ENCODE assay signal across 22 cellular contexts in the genomic region with DNA sequence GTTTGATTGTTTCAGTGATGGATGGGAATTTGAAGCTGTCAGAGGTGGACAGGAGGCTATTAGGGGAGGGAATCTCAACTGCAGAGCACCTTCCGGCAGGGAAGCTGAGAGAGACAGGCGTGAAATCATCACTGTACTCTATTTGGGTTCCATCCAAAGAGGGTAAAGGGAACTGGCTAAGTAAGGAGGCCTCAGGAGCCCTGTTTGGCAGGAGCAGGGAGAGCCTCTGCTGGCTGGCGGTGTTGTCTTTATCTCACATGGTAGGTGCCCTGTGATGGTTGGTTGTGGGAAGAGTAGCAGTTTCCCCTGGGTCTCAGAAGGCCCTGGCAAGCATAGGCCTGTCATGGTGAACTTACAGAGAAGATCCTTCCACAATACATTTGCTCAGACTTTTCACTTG. TPM values are rescaled to one million over a fixed set of nuclear protein-coding genes. Genes with fewer than 3 reads are reported as not detected.
DNase-seq lines count a peak whose midpoint lies in the region; ATAC-seq and TF ChIP-seq lines count a peak whose summit lies in the region.
"Had no signal": no experiment of that assay in that cellular context is flagged by ENCODE, and none has a peak within 500 bp of the region (broad histone marks: within the 10 kb centered on the region; RNA-seq: fewer than 3 reads in every experiment).

No MANE protein-coding gene starts in this region.

- no peaks in the 10 kb centered on the region; the same call in 1 of the 2 replicates for H3K9me1 ChIP-seq in IMR-90 (ENCODE audit: insufficient read depth, low read length)

- WGBS in IMR-90 (ENCODE audit: extremely low coverage in 2 of 2, insufficient read length in 1 of 2), 2 experiments = 75% methylated on average over 1 of the region's 3 CpGs; no CpG with 5 or more reads in 1 of the 2 experiments

- H3K27me3 ChIP-seq in IMR-90 (ENCODE audit: control insufficient read depth, insufficient read depth, low read length) = no peaks in the 10 kb centered on the region
- no peaks in the 10 kb centered on the region for H3K27me3 ChIP-seq in right atrium auricular region
- H3K27me3 ChIP-seq in osteoblast (ENCODE audit: insufficient read depth, low read length) = no peaks in the 10 kb centered on the region
- H3K27me3 ChIP-seq: BLaER1 had no signal

- in situ Hi-C loops in IMR-90 (cut with MboI; ENCODE audit: low sequenced_read_pairs) = loop anchor here (10.0 kb wide), 1 partner anchor 205 kb away; no protein-coding TSS in a partner anchor

- H2BK5ac ChIP-seq in IMR-90 (ENCODE audit: low read depth, low read length, poor library complexity, severe bottlenecking) = no peak overlapping the region

- TF ChIP-seq RAD21 in IMR-90 (IDR thresholded peaks at IDR 0.05; ENCODE audit: low read length) = no peak

- no peaks in the 10 kb centered on the region for H3K79me1 ChIP-seq in IMR-90 (ENCODE audit: low read depth in 1 of 2, low read length in 2 of 2)

- no peak overlapping the region for H2BK20ac ChIP-seq in IMR-90 (ENCODE audit: low read depth, low read length)

- CTCF ChIA-PET in IMR-90 (lab: Yijun Ruan, JAX) = no interaction called here

- no peak overlapping the region for H2AFZ ChIP-seq in IMR-90 (replicated peaks; ENCODE audit: low read length, poor library complexity)
- peak overlapping the region; percentile 10 for H2AFZ ChIP-seq in osteoblast (ENCODE audit: low read length)
- H2AFZ ChIP-seq: GM23338 had no signal

- H3K18ac ChIP-seq in IMR-90 (ENCODE audit: low read depth, low read length) = no peak overlapping the region

- no peaks in the 10 kb centered on the region for H3K36me3 ChIP-seq in IMR-90 (ENCODE audit: control insufficient read depth, insufficient read depth, low read length)
- no peaks in the 10 kb centered on the region for H3K36me3 ChIP-seq in right atrium auricular region
- H3K36me3 ChIP-seq in osteoblast (ENCODE audit: insufficient read depth, low read length) = no peaks in the 10 kb centered on the region
- H3K36me3 ChIP-seq: BLaER1 had no signal

- H3K4ac ChIP-seq in IMR-90 (ENCODE audit: low read depth, low read length) = no peak overlapping the region

- no peak for TF ChIP-seq POLR2A in IMR-90 (IDR thresholded peaks at IDR 0.05; ENCODE audit: low read depth, low read length)

- H2AK5ac ChIP-seq in IMR-90 (ENCODE audit: low read depth, low read length) = 0 out of 2 replicates have a peak overlapping the region, but pooled peaks have one; percentile 24

- H2AK9ac ChIP-seq in IMR-90 (replicated peaks; ENCODE audit: low read depth, low read length, poor library complexity) = no peak overlapping the region

- POLR2A ChIA-PET in IMR-90 (lab: Charles Lee; ENCODE audit: unreplicated experiment) = no interaction called here

- dilution Hi-C loops in IMR-90 (cut with HindIII; ENCODE audit: low sequenced_read_pairs, unreplicated experiment) = no loop called here

- H3K4me3 ChIP-seq in IMR-90 (ENCODE audit: insufficient read depth, low read depth, low read length) (no peak overlapping the region), right atrium auricular region (no peak overlapping the region), osteoblast (ENCODE audit: insufficient read depth, low read length) (no peak overlapping the region)
- H3K4me3 ChIP-seq: A549, BLaER1, GM23338, K562 had no signal

- intact Hi-C loops in IMR-90 (cut with micrococcal nuclease) = loop anchor here (10.0 kb wide), 1 partner anchor 485 kb away; no protein-coding TSS in a partner anchor
- intact Hi-C loops in Right ventricle myocardium inferior (cut with DNase I) = no loop called here

- H3K4me1 ChIP-seq in IMR-90 (ENCODE audit: control insufficient read depth, insufficient read depth, low read length) (no peaks in the 10 kb centered on the region; the same call in 1 of the 2 replicates), right atrium auricular region (peaks cover 0 to 33% of the 10 kb centered on the region in 2 donors), osteoblast (ENCODE audit: insufficient read depth, low read length) (no peaks in the 10 kb centered on the region)
- H3K4me1 ChIP-seq: A549 had no signal

- H3K9ac ChIP-seq in IMR-90 (ENCODE audit: low read depth, low read length) = no peak overlapping the region
- H3K9ac ChIP-seq: BLaER1 had no signal

- H3K27ac ChIP-seq in IMR-90 (ENCODE audit: insufficient read depth, low read length) = no peak overlapping the region
- peak overlapping the region; percentile 33 to 83 for H3K27ac ChIP-seq in right atrium auricular region
- H3K27ac ChIP-seq in osteoblast (ENCODE audit: low read depth, low read length) = no peak overlapping the region
- H3K27ac ChIP-seq: A549, BLaER1 had no signal

- H3K23ac ChIP-seq in IMR-90 (ENCODE audit: low read depth, low read length) = no peak overlapping the region

- no peak overlapping the region for H3K56ac ChIP-seq in IMR-90 (ENCODE audit: extremely low read depth, insufficient read depth, low read length)

- ATAC-seq in IMR-90 (ENCODE audit: low read depth) = no peak
- ATAC-seq in Right ventricle myocardium inferior = peak; percentile 66
- ATAC-seq in HG02981 (IDR thresholded peaks at IDR 0.05; ENCODE audit: unreplicated experiment) = no peak
- ATAC-seq in HG03521 (IDR thresholded peaks at IDR 0.05; ENCODE audit: unreplicated experiment) = no peak
- ATAC-seq: A549, GM23338, K562 had no signal

- H3K14ac ChIP-seq in IMR-90 (replicated peaks; ENCODE audit: low read depth, low read length) = no peak overlapping the region

- no peak overlapping the region for H2BK15ac ChIP-seq in IMR-90 (ENCODE audit: low read depth, low read length)

- DNase-seq in IMR-90 (no peak), Right ventricle myocardium inferior (ENCODE audit: missing footprints) (no peak), right atrium auricular region (ENCODE audit: low spot score) (no peak), osteoblast (ENCODE audit: insufficient read length, low spot score, missing footprints) (no peak), AG08396 (ENCODE audit: low spot score) (no peak)
- DNase-seq: CD4-positive, alpha-beta memory T cell; DMS153; GF-D8; NCI-H1105 treated with DMSO at 0.1 percent for 48 hours; NCI-H1694; NCI-H2081 treated with DMSO at 0.1 percent for 48 hours; NCI-H446 treated with DMSO at 0.1 percent for 48 hours; NCI-H69; NK-92 treated with Interleukin-12 subunit alpha and Interleukin-12 subunit beta, amount 100 ng/mL, for 24 hours had no signal

- H3K4me2 ChIP-seq in IMR-90 (ENCODE audit: low read depth, low read length) (no peak overlapping the region), osteoblast (ENCODE audit: insufficient read depth, low read length) (no peak overlapping the region)
- H3K4me2 ChIP-seq: A549, BLaER1, GM23338 had no signal

- H4K91ac ChIP-seq in IMR-90 (ENCODE audit: insufficient read depth, low read depth, low read length) = no peak overlapping the region

- H4K5ac ChIP-seq in IMR-90 (ENCODE audit: low read depth, low read length) = no peak overlapping the region

- H3K9me3 ChIP-seq in IMR-90 (ENCODE audit: control insufficient read depth, insufficient read depth, low read length) = no peaks in the 10 kb centered on the region
- no peaks in the 10 kb centered on the region for H3K9me3 ChIP-seq in right atrium auricular region
- H3K9me3 ChIP-seq in osteoblast (ENCODE audit: low read depth, low read length) = no peaks in the 10 kb centered on the region
- H3K9me3 ChIP-seq: A549, BLaER1 had no signal

- no peak for TF ChIP-seq CTCF in IMR-90 (conservative IDR thresholded peaks at IDR 0.05; ENCODE audit: low read depth, low read length)
- TF ChIP-seq CTCF in right atrium auricular region (IDR thresholded peaks at IDR 0.05) = no peak
- no peak for TF ChIP-seq CTCF in osteoblast (IDR thresholded peaks at IDR 0.05; ENCODE audit: extremely low read depth, low read depth, low read length)

- no peak overlapping the region for H2BK120ac ChIP-seq in IMR-90 (ENCODE audit: low read depth, low read length)

- H3K79me2 ChIP-seq in osteoblast (ENCODE audit: insufficient read depth, low read length) = no peaks in the 10 kb centered on the region

- H4K20me1 ChIP-seq in IMR-90 (ENCODE audit: insufficient read depth, low read length) (no peaks in the 10 kb centered on the region), osteoblast (ENCODE audit: insufficient read depth, low read length) (no peaks in the 10 kb centered on the region)
- H4K20me1 ChIP-seq: BLaER1 had no signal

- H4K8ac ChIP-seq in IMR-90 (ENCODE audit: low read depth in 2 of 2, low read length in 2 of 2) = no peak overlapping the region

- BruUV-seq in IMR-90 (replicated peaks; lab: Mats Ljungman, UMichigan) = no TSS peak

TF ChIP-seq in IMR-90, 13 proteins besides CTCF, POLR2A, EP300 and RAD21 (continues in another document):
- TF ChIP-seq RCOR1 (IDR thresholded peaks at IDR 0.05; ENCODE audit: insufficient replicate concordance, low read length) = no peak
- TF ChIP-seq FOS (IDR thresholded peaks at IDR 0.05; ENCODE audit: low read depth, low read length) = no peak
- TF ChIP-seq BHLHE40 (IDR thresholded peaks at IDR 0.05; ENCODE audit: low read depth, low read length) = no peak
- no peak for TF ChIP-seq SMC3 (IDR thresholded peaks at IDR 0.05; ENCODE audit: low read depth, low read length)
- no peak for TF ChIP-seq CHD1 (IDR thresholded peaks at IDR 0.05; ENCODE audit: low read depth, low read length)
- TF ChIP-seq MAZ (IDR thresholded peaks at IDR 0.05; ENCODE audit: borderline replicate concordance, low read depth, low read length) = no peak
- TF ChIP-seq MXI1 (IDR thresholded peaks at IDR 0.05; ENCODE audit: borderline replicate concordance, low read depth, low read length) = no peak

RNA-seq across cellular contexts. Expression of gene TEX35, which starts 3.3 kb away (rescaled TPM):
- total RNA-seq in IMR-90 (2012; rRNA removed) = not detected in 2 replicates
- polyA plus RNA-seq in IMR-90 (2012; rRNA removed) = 0.05 TPM in 1 of 2 replicates, not detected in the other
- polyA plus RNA-seq in IMR-90 (2012; cell fraction: cytosol; rRNA removed) = 0.04 TPM in 1 of 2 replicates, not detected in the other
- 0.11 and 0.16 TPM in 2 replicates for polyA plus RNA-seq in IMR-90 (2012; cell fraction: nucleus; rRNA removed; ENCODE audit: low replicate concordance)
- total RNA-seq in Right ventricle myocardium inferior = not detected
- under 1 TPM in 1 of 2 donors, not detected in 1; 0.33 TPM for total RNA-seq in right atrium auricular region
- not detected in 2 replicates for total RNA-seq in osteoblast
- total RNA-seq: CD4-positive, alpha-beta memory T cell; Daoy; GM23338; K562; OCI-LY7 had no signal
- polyA plus RNA-seq: A549, GM23338, K562 had no signal

RNA-seq across cellular contexts. Expression of gene CLEC20A, which starts 12.8 kb away (rescaled TPM):
- total RNA-seq in IMR-90 (2012; rRNA removed) (not detected in 2 replicates), Right ventricle myocardium inferior (not detected), right atrium auricular region (under 1 TPM in 1 of 2 donors, not detected in 1; 0.48 TPM), osteoblast (under 0.01 TPM in 1 of 2 replicates, not detected in the other)
- polyA plus RNA-seq in IMR-90 (2012; rRNA removed) = not detected in 2 replicates
- polyA plus RNA-seq in IMR-90 (2012; cell fraction: cytosol; rRNA removed) = not detected in 2 replicates
- polyA plus RNA-seq in IMR-90 (2012; cell fraction: nucleus; rRNA removed; ENCODE audit: low replicate concordance) = not detected in 2 replicates
- total RNA-seq: CD4-positive, alpha-beta memory T cell; Daoy; GM23338; K562; OCI-LY7 had no signal
- polyA plus RNA-seq: A549; CD4-positive, alpha-beta memory T cell; GM23338; K562 had no signal

Comparison
In these comparisons a context has a peak if more than half of its experiments do, and no peak if none do; other contexts are left out.
1. H3K27ac ChIP-seq: peak in right atrium auricular region (2 of 2); none in IMR-90 (single experiment) and osteoblast (single experiment).